Comparison of ENCODE assay signal across 7 cellular contexts in genomic region chr4:120003193-120003592, GRCh38.
"Had no signal": no experiment of that assay in that cellular context is flagged by ENCODE, and none has a peak within 500 bp of the region (broad histone marks: within the 10 kb centered on the region; RNA-seq: fewer than 3 reads in every experiment).

No MANE protein-coding gene starts in this region.

- H3K27ac Mint-ChIP-seq: H9 had no signal

- H3K4me3 ChIP-seq: GM23248, K562 had no signal

- ATAC-seq: K562 had no signal

- DNase-seq: GM23248, GOT3, HCEC 1CT, IMR-90, KG1 had no signal

- H3K4me3 Mint-ChIP-seq: H9 had no signal

- H3K27ac ChIP-seq: GM23248 had no signal
